Comparison of ENCODE assay signal across 1 cellular context in the genomic region with DNA sequence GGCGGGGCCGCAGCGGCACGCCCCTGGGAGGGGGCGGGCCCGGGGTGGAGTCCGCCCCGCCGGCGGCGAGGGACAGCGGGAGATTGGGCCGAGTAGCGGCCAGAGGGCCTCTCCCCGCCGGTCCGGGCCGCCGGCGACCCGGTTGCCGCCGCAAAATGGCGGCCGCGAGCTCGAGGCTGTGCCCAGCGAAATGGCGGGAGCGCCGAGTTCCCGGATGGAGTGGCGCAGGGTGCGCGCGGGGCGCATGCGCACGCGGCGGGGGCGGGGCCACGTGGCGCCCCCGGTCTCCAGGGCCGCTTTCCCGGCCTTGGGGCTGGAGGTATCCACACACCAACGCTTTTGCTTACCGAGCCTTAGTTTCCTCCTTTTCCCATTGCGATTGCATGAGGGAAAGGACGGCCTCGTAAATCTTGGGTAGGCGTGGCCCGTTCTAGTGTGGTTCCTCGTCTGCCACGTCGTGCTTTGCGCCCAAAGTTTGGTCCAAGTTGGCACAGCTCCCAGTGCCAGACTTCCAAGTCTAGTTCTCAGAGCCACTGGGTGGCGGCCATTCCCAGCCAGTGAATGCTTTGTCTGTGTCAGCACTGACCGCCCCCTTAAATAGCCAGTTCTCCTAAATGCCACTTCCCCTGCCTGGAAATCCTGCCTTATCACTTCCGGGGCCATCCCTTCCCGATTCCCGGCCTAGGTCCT.
TF ChIP-seq lines count a peak whose summit lies in the region.

No MANE protein-coding gene starts in this region.

TF ChIP-seq in K562, 482 proteins besides CTCF, POLR2A, EP300 and RAD21 (continued from another document and continues in another):
- TF ChIP-seq, protein P1, sequence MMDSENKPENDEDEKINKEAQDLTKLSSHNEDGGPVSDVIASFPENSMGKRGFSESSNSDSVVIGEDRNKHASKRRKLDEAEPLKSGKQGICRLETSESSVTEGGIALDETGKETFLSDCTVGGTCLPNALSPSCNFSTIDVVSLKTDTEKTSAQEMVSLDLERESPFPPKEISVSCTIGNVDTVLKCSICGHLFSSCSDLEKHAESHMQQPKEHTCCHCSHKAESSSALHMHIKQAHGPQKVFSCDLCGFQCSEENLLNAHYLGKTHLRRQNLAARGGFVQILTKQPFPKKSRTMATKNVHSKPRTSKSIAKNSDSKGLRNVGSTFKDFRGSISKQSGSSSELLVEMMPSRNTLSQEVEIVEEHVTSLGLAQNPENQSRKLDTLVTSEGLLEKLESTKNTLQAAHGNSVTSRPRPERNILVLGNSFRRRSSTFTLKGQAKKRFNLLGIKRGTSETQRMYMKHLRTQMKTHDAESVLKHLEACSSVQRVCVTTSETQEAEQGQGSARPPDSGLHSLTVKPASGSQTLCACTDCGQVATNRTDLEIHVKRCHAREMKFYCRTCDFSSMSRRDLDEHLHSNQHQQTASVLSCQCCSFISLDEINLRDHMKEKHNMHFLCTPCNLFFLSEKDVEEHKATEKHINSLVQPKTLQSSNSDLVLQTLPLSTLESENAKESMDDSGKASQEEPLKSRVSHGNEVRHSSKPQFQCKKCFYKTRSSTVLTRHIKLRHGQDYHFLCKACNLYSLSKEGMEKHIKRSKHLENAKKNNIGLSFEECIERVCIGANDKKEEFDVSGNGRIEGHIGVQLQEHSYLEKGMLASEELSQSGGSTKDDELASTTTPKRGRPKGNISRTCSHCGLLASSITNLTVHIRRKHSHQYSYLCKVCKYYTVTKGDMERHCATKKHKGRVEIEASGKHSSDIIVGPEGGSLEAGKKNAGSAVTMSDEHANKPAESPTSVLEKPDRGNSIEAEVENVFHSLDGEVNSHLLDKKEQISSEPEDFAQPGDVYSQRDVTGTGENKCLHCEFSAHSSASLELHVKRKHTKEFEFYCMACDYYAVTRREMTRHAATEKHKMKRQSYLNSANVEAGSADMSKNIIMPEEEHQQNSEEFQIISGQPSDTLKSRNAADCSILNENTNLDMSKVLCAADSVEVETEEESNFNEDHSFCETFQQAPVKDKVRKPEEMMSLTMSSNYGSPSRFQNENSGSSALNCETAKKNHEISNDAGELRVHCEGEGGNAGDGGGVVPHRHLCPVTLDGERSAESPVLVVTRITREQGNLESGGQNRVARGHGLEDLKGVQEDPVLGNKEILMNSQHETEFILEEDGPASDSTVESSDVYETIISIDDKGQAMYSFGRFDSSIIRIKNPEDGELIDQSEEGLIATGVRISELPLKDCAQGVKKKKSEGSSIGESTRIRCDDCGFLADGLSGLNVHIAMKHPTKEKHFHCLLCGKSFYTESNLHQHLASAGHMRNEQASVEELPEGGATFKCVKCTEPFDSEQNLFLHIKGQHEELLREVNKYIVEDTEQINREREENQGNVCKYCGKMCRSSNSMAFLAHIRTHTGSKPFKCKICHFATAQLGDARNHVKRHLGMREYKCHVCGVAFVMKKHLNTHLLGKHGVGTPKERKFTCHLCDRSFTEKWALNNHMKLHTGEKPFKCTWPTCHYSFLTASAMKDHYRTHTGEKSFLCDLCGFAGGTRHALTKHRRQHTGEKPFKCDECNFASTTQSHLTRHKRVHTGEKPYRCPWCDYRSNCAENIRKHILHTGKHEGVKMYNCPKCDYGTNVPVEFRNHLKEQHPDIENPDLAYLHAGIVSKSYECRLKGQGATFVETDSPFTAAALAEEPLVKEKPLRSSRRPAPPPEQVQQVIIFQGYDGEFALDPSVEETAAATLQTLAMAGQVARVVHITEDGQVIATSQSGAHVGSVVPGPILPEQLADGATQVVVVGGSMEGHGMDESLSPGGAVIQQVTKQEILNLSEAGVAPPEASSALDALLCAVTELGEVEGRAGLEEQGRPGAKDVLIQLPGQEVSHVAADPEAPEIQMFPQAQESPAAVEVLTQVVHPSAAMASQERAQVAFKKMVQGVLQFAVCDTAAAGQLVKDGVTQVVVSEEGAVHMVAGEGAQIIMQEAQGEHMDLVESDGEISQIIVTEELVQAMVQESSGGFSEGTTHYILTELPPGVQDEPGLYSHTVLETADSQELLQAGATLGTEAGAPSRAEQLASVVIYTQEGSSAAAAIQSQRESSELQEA (IDR thresholded peaks at IDR 0.05; ENCODE audit: low read depth), result no peak
- TF ChIP-seq, protein P2, sequence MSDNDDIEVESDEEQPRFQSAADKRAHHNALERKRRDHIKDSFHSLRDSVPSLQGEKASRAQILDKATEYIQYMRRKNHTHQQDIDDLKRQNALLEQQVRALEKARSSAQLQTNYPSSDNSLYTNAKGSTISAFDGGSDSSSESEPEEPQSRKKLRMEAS (CRISPR knock-in tag; IDR thresholded peaks at IDR 0.05), result peak; percentile 86
- TF ChIP-seq, protein P3, sequence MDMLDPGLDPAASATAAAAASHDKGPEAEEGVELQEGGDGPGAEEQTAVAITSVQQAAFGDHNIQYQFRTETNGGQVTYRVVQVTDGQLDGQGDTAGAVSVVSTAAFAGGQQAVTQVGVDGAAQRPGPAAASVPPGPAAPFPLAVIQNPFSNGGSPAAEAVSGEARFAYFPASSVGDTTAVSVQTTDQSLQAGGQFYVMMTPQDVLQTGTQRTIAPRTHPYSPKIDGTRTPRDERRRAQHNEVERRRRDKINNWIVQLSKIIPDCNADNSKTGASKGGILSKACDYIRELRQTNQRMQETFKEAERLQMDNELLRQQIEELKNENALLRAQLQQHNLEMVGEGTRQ (CRISPR knock-in tag; IDR thresholded peaks at IDR 0.05), result peak; percentile 54; the same call in 1 of the 2 replicates
- TF ChIP-seq L3MBTL2 (IDR thresholded peaks at IDR 0.05), result peak; percentile 95
- no peak for TF ChIP-seq GTF2F1 (IDR thresholded peaks at IDR 0.05; ENCODE audit: low read depth, low read length)
- TF ChIP-seq ZNF143 (CRISPR knock-in tag; IDR thresholded peaks at IDR 0.05), result no peak
- no peak for TF ChIP-seq ZNF699 (CRISPR knock-in tag; IDR thresholded peaks at IDR 0.05; ENCODE audit: insufficient replicate concordance)
- TF ChIP-seq, protein P4, sequence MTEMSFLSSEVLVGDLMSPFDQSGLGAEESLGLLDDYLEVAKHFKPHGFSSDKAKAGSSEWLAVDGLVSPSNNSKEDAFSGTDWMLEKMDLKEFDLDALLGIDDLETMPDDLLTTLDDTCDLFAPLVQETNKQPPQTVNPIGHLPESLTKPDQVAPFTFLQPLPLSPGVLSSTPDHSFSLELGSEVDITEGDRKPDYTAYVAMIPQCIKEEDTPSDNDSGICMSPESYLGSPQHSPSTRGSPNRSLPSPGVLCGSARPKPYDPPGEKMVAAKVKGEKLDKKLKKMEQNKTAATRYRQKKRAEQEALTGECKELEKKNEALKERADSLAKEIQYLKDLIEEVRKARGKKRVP (CRISPR knock-in tag; IDR thresholded peaks at IDR 0.05), result peak; percentile 14; the same call in 1 of the 2 replicates
- TF ChIP-seq ZNF133 (CRISPR knock-in tag; IDR thresholded peaks at IDR 0.05), result no peak
- no peak; the same call in 1 of the 2 replicates for TF ChIP-seq BRD4 (IDR thresholded peaks at IDR 0.05)
- TF ChIP-seq STAT5A (IDR thresholded peaks at IDR 0.05; ENCODE audit: borderline replicate concordance, low read length), result no peak
- TF ChIP-seq, protein P5, sequence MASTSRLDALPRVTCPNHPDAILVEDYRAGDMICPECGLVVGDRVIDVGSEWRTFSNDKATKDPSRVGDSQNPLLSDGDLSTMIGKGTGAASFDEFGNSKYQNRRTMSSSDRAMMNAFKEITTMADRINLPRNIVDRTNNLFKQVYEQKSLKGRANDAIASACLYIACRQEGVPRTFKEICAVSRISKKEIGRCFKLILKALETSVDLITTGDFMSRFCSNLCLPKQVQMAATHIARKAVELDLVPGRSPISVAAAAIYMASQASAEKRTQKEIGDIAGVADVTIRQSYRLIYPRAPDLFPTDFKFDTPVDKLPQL (IDR thresholded peaks at IDR 0.05; ENCODE audit: extremely low read depth, insufficient read length), result no peak
- TF ChIP-seq POLR3A (IDR thresholded peaks at IDR 0.05; ENCODE audit: borderline replicate concordance, extremely low read depth, insufficient read depth, insufficient read length), result no peak
- peak; percentile 11 for TF ChIP-seq SMAD1 (IDR thresholded peaks at IDR 0.05; ENCODE audit: low read depth, low read length, partially characterized antibody)
- TF ChIP-seq STAG1 (CRISPR knock-in tag; IDR thresholded peaks at IDR 0.05; ENCODE audit: borderline replicate concordance), result no peak
- TF ChIP-seq, protein P6, sequence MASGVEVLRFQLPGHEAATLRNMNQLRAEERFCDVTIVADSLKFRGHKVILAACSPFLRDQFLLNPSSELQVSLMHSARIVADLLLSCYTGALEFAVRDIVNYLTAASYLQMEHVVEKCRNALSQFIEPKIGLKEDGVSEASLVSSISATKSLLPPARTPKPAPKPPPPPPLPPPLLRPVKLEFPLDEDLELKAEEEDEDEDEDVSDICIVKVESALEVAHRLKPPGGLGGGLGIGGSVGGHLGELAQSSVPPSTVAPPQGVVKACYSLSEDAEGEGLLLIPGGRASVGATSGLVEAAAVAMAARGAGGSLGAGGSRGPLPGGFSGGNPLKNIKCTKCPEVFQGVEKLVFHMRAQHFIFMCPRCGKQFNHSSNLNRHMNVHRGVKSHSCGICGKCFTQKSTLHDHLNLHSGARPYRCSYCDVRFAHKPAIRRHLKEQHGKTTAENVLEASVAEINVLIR (CRISPR knock-in tag; IDR thresholded peaks at IDR 0.05), result no peak
- TF ChIP-seq, protein P7, sequence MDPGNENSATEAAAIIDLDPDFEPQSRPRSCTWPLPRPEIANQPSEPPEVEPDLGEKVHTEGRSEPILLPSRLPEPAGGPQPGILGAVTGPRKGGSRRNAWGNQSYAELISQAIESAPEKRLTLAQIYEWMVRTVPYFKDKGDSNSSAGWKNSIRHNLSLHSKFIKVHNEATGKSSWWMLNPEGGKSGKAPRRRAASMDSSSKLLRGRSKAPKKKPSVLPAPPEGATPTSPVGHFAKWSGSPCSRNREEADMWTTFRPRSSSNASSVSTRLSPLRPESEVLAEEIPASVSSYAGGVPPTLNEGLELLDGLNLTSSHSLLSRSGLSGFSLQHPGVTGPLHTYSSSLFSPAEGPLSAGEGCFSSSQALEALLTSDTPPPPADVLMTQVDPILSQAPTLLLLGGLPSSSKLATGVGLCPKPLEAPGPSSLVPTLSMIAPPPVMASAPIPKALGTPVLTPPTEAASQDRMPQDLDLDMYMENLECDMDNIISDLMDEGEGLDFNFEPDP (CRISPR knock-in tag; IDR thresholded peaks at IDR 0.05), result no peak
- TF ChIP-seq RBM39 (optimal IDR thresholded peaks at IDR 0.05; ENCODE audit: low read depth, low read length), result peak; percentile 82
- TF ChIP-seq, protein P8, sequence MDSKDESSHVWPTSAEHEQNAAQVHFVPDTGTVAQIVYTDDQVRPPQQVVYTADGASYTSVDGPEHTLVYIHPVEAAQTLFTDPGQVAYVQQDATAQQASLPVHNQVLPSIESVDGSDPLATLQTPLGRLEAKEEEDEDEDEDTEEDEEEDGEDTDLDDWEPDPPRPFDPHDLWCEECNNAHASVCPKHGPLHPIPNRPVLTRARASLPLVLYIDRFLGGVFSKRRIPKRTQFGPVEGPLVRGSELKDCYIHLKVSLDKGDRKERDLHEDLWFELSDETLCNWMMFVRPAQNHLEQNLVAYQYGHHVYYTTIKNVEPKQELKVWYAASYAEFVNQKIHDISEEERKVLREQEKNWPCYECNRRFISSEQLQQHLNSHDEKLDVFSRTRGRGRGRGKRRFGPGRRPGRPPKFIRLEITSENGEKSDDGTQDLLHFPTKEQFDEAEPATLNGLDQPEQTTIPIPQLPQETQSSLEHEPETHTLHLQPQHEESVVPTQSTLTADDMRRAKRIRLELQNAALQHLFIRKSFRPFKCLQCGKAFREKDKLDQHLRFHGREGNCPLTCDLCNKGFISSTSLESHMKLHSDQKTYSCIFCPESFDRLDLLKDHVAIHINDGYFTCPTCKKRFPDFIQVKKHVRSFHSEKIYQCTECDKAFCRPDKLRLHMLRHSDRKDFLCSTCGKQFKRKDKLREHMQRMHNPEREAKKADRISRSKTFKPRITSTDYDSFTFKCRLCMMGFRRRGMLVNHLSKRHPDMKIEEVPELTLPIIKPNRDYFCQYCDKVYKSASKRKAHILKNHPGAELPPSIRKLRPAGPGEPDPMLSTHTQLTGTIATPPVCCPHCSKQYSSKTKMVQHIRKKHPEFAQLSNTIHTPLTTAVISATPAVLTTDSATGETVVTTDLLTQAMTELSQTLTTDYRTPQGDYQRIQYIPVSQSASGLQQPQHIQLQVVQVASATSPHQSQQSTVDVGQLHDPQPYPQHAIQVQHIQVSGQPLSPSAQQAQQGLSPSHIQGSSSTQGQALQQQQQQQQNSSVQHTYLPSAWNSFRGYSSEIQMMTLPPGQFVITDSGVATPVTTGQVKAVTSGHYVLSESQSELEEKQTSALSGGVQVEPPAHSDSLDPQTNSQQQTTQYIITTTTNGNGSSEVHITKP (IDR thresholded peaks at IDR 0.05; ENCODE audit: partially characterized antibody), result no peak
- TF ChIP-seq, protein P9, sequence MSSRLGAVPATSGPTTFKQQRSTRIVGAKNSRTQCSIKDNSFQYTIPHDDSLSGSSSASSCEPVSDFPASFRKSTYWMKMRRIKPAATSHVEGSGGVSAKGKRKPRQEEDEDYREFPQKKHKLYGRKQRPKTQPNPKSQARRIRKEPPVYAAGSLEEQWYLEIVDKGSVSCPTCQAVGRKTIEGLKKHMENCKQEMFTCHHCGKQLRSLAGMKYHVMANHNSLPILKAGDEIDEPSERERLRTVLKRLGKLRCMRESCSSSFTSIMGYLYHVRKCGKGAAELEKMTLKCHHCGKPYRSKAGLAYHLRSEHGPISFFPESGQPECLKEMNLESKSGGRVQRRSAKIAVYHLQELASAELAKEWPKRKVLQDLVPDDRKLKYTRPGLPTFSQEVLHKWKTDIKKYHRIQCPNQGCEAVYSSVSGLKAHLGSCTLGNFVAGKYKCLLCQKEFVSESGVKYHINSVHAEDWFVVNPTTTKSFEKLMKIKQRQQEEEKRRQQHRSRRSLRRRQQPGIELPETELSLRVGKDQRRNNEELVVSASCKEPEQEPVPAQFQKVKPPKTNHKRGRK (tag; IDR thresholded peaks at IDR 0.05), result no peak
- peak; percentile 52 for TF ChIP-seq FOSL1 (tag; conservative IDR thresholded peaks at IDR 0.05)
- TF ChIP-seq NFRKB (IDR thresholded peaks at IDR 0.05; ENCODE audit: low read depth), result no peak
- TF ChIP-seq, protein P10, sequence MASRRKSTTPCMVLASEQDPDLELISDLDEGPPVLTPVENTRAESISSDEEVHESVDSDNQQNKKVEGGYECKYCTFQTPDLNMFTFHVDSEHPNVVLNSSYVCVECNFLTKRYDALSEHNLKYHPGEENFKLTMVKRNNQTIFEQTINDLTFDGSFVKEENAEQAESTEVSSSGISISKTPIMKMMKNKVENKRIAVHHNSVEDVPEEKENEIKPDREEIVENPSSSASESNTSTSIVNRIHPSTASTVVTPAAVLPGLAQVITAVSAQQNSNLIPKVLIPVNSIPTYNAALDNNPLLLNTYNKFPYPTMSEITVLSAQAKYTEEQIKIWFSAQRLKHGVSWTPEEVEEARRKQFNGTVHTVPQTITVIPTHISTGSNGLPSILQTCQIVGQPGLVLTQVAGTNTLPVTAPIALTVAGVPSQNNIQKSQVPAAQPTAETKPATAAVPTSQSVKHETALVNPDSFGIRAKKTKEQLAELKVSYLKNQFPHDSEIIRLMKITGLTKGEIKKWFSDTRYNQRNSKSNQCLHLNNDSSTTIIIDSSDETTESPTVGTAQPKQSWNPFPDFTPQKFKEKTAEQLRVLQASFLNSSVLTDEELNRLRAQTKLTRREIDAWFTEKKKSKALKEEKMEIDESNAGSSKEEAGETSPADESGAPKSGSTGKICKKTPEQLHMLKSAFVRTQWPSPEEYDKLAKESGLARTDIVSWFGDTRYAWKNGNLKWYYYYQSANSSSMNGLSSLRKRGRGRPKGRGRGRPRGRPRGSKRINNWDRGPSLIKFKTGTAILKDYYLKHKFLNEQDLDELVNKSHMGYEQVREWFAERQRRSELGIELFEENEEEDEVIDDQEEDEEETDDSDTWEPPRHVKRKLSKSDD (conservative IDR thresholded peaks at IDR 0.05; ENCODE audit: low read length), result peak; percentile 86; the same call in 1 of the 2 replicates
